ENCODE assay signal across 1 cellular context in genomic region chr2:108594982-108595464, GRCh38.
A peak's percentile ranks its signal among the peaks of the same experiment; 100 is the strongest.
TF ChIP-seq lines count a peak whose summit lies in the region.

No MANE protein-coding gene starts in this region.

TF ChIP-seq in K562, 482 proteins besides CTCF, POLR2A, EP300 and RAD21 (continued from another document and continues in another):
- TF ChIP-seq XRCC3 (IDR thresholded peaks at IDR 0.05) (no peak), ZBTB34 (CRISPR knock-in tag; IDR thresholded peaks at IDR 0.05) (peak; percentile 90), ZNF175 (CRISPR knock-in tag; IDR thresholded peaks at IDR 0.05; ENCODE audit: low read depth) (peak; percentile 81; the same call in 1 of the 2 replicates), ZNF3 (CRISPR knock-in tag; IDR thresholded peaks at IDR 0.05) (no peak), TCF7 (IDR thresholded peaks at IDR 0.05; ENCODE audit: borderline replicate concordance) (peak; percentile 89), ADNP (tag; IDR thresholded peaks at IDR 0.05) (peak; percentile 38; the same call in 1 of the 2 replicates), ARID3A (IDR thresholded peaks at IDR 0.05; ENCODE audit: borderline replicate concordance, low read depth, low read length) (peak; percentile 57; the same call in 1 of the 2 replicates), FOXA3 (CRISPR knock-in tag; conservative IDR thresholded peaks at IDR 0.05 in 1 of 2, IDR thresholded peaks at IDR 0.05 in 1 of 2) (peak in 1 of 2 experiments; percentile 75; a peak in 2 of 4 replicates), ZNF76 (CRISPR knock-in tag; IDR thresholded peaks at IDR 0.05; ENCODE audit: borderline replicate concordance) (no peak), MEF2D (tag; conservative IDR thresholded peaks at IDR 0.05; ENCODE audit: low read depth) (peak; percentile 100), ZNF584 (CRISPR knock-in tag; IDR thresholded peaks at IDR 0.05; ENCODE audit: low read depth) (peak; percentile 56; the same call in 1 of the 2 replicates), CREM (IDR thresholded peaks at IDR 0.05; ENCODE audit: low read depth) (peak; percentile 94), CHD7 (IDR thresholded peaks at IDR 0.05; ENCODE audit: low read depth, low read length) (no peak), ELF2 (CRISPR knock-in tag; IDR thresholded peaks at IDR 0.05) (0 out of 2 replicates have a peak, but pooled peaks have one; percentile 54), SOX6 (IDR thresholded peaks at IDR 0.05) (peak; percentile 95), ZNF695 (CRISPR knock-in tag; IDR thresholded peaks at IDR 0.05) (no peak), THRB (CRISPR knock-in tag; conservative IDR thresholded peaks at IDR 0.05) (0 out of 2 replicates have a peak, but pooled peaks have one; percentile 6), GATAD2A (IDR thresholded peaks at IDR 0.05) (peak; percentile 76), EHMT2 (IDR thresholded peaks at IDR 0.05) (peak; percentile 63; the same call in 1 of the 2 replicates), MNT (conservative IDR thresholded peaks at IDR 0.05) (peak; percentile 45 to 78; a peak in 3 of 4 replicates), TOE1 (IDR thresholded peaks at IDR 0.05; ENCODE audit: borderline replicate concordance) (peak; percentile 29; the same call in 1 of the 2 replicates), TOE1 (CRISPR knock-in tag; IDR thresholded peaks at IDR 0.05; ENCODE audit: borderline replicate concordance, low read depth) (no peak), ELK1 (CRISPR knock-in tag; IDR thresholded peaks at IDR 0.05) (no peak), SMARCB1 (IDR thresholded peaks at IDR 0.05; ENCODE audit: insufficient read length, low read depth) (peak; percentile 52), DPF2 (IDR thresholded peaks at IDR 0.05) (peak; percentile 99), SAFB (IDR thresholded peaks at IDR 0.05; ENCODE audit: borderline replicate concordance, low read depth, low read length) (no peak), MAX (CRISPR knock-in tag; IDR thresholded peaks at IDR 0.05) (peak; percentile 46; the same call in 1 of the 2 replicates), NEUROD1 (IDR thresholded peaks at IDR 0.05; ENCODE audit: borderline replicate concordance, low read depth, low read length, partially characterized antibody) (peak; percentile 94), NUFIP1 (IDR thresholded peaks at IDR 0.05; ENCODE audit: partially characterized antibody) (peak; percentile 70), ETV5 (CRISPR knock-in tag; IDR thresholded peaks at IDR 0.05; ENCODE audit: low read depth) (peak; percentile 98), DMBX1 (CRISPR knock-in tag; IDR thresholded peaks at IDR 0.05; ENCODE audit: borderline replicate concordance) (no peak), LEF1 (IDR thresholded peaks at IDR 0.05) (peak; percentile 99), ZBTB43 (CRISPR knock-in tag; IDR thresholded peaks at IDR 0.05) (no peak), PRMT5 (CRISPR knock-in tag; IDR thresholded peaks at IDR 0.05) (no peak), TEAD1 (CRISPR knock-in tag; IDR thresholded peaks at IDR 0.05) (peak; percentile 92 to 96), TRIM25 (IDR thresholded peaks at IDR 0.05; ENCODE audit: borderline replicate concordance) (no peak), KDM4B (IDR thresholded peaks at IDR 0.05; ENCODE audit: borderline replicate concordance in 2 of 2, low read depth in 1 of 2) (no peak), TARDBP (IDR thresholded peaks at IDR 0.05) (peak; percentile 83; the same call in 1 of the 2 replicates), NONO (IDR thresholded peaks at IDR 0.05; ENCODE audit: low read depth in 2 of 2, low read length in 1 of 2) (0 out of 4 replicates have a peak, but pooled peaks of 1 of the 2 experiments have one; percentile 69)
